8 cellular contexts compared by ENCODE assay signal in genomic region chr4:5051210-5051691, GRCh38. TPM values are rescaled to one million over a fixed set of nuclear protein-coding genes. Genes with fewer than 3 reads are reported as not detected.
DNase-seq lines count a peak whose midpoint lies in the region; ATAC-seq and TF ChIP-seq lines count a peak whose summit lies in the region.

TSS of gene STK32B (plus strand) at chr4:5051480.

- peaks cover 2% of the 10 kb centered on the region for H3K4me1 ChIP-seq in iPS-15b (ENCODE audit: control insufficient read depth, insufficient read depth, low read length)

- peak within 1 kb of the TSS; percentile 81 for H3K4me3 ChIP-seq in iPS-15b (ENCODE audit: low read depth, low read length)
- peak within 1 kb of the TSS; percentile 62 for H3K4me3 ChIP-seq in retinal pigment epithelial cell (ENCODE audit: low read length)

- H3K4me1 Mint-ChIP-seq in activated T-cell treated with anti-CD3 and anti-CD28 coated beads, Interleukin-2, amount 50 U/mL, for 4 hours (ENCODE audit: low read depth): peaks cover 10% of the 10 kb centered on the region
- peaks cover 11% of the 10 kb centered on the region for H3K4me1 Mint-ChIP-seq in brain

- no peaks in the 10 kb centered on the region for H3K36me3 ChIP-seq in iPS-15b (ENCODE audit: control insufficient read depth, insufficient read depth, low read length)

- H3K9ac ChIP-seq in iPS-15b (ENCODE audit: low read depth, low read length): peak within 1 kb of the TSS; percentile 60

- peaks cover 60% of the 10 kb centered on the region for H3K27me3 Mint-ChIP-seq in activated T-cell treated with anti-CD3 and anti-CD28 coated beads, Interleukin-2, amount 50 U/mL, for 4 hours (ENCODE audit: low read depth)
- peaks cover 51% of the 10 kb centered on the region for H3K27me3 Mint-ChIP-seq in brain

- H3K27ac Mint-ChIP-seq in brain: peak within 1 kb of the TSS; percentile 63 to 95 (median 79)

- peak; percentile 41 to 68 for ATAC-seq in activated T-cell treated with anti-CD3 and anti-CD28 coated beads, Interleukin-2, amount 50 U/mL, for 4 hours
- ATAC-seq in GM18861 (IDR thresholded peaks at IDR 0.05; ENCODE audit: unreplicated experiment): no peak
- ATAC-seq in HG02763 (IDR thresholded peaks at IDR 0.05; ENCODE audit: unreplicated experiment): no peak

- peaks cover 37% of the 10 kb centered on the region for H3K27me3 ChIP-seq in iPS-15b (ENCODE audit: control insufficient read depth, insufficient read depth, low read length)

- TF ChIP-seq CTCF in brain (conservative IDR thresholded peaks at IDR 0.05) (no peak), retinal pigment epithelial cell (conservative IDR thresholded peaks at IDR 0.05; ENCODE audit: low read depth, low read length) (no peak)

- peak within 1 kb of the TSS; percentile 71 for H3K4me3 Mint-ChIP-seq in activated T-cell treated with anti-CD3 and anti-CD28 coated beads, Interleukin-2, amount 50 U/mL, for 4 hours
- H3K4me3 Mint-ChIP-seq in brain: peak within 1 kb of the TSS; percentile 88 to 97 (median 97)

- H3K9me3 Mint-ChIP-seq in activated T-cell treated with anti-CD3 and anti-CD28 coated beads, Interleukin-2, amount 50 U/mL, for 4 hours: no peaks in the 10 kb centered on the region
- peaks cover 0 to 9% (median 3%) of the 10 kb centered on the region in 5 experiments for H3K9me3 Mint-ChIP-seq in brain

- no peak for DNase-seq in activated T-cell treated with anti-CD3 and anti-CD28 coated beads, Interleukin-2, amount 50 U/mL, for 4 hours
- DNase-seq in activated T-cell treated with anti-CD3 and anti-CD28 coated beads for 4 hours: no peak
- peak; percentile 44 for DNase-seq in NCI-H2227 treated with DMSO at 0.1 percent for 48 hours (lab: John Stamatoyannopoulos, UW)
- DNase-seq in retinal pigment epithelial cell (ENCODE audit: low read depth): no peak

- no peaks in the 10 kb centered on the region for H3K36me3 Mint-ChIP-seq in activated T-cell treated with anti-CD3 and anti-CD28 coated beads, Interleukin-2, amount 50 U/mL, for 4 hours (ENCODE audit: insufficient read depth)
- H3K36me3 Mint-ChIP-seq in brain: no peaks in the 10 kb centered on the region

- H3K9me3 ChIP-seq in iPS-15b (ENCODE audit: control insufficient read depth, insufficient read depth, low read length): no peaks in the 10 kb centered on the region

RNA-seq across cellular contexts. Expression of gene STK32B, which starts in this region (rescaled TPM):
- not detected for total RNA-seq in activated T-cell treated with anti-CD3 and anti-CD28 coated beads, Interleukin-2, amount 50 U/mL, for 4 hours
- 18.0 TPM for polyA plus RNA-seq in brain (ENCODE audit: insufficient read depth, low read depth, low replicate concordance)

Comparison
In these comparisons a context has a peak if more than half of its experiments do, and no peak if none do; other contexts are left out.
1. Peak in ATAC-seq in activated T-cell treated with anti-CD3 and anti-CD28 coated beads, Interleukin-2, amount 50 U/mL, for 4 hours; RNA of the gene not detected or under 1 TPM.